ENCODE assay signal across 11 cellular contexts in the genomic region with DNA sequence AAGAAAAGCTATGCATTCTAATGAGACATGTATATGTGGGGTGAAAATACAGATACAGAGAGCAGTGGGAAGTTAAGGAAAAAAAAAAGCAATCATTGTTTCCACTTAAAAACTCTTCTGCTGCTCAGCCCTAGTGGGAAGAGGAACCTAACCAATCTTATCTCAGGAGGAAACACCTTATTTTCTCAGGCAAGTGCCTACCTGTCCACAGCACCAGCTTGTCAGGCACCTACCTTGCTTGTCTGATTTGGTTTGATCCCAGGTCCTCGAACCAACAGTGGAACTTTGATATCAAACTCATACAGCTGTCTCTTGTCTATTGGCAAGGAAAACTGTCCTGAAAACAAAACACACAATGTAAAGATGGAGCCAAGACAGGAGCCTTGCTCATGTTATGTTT.
"Had no signal": no experiment of that assay in that cellular context is flagged by ENCODE, and none has a peak within 500 bp of the region (broad histone marks: within the 10 kb centered on the region; RNA-seq: fewer than 3 reads in every experiment).

No MANE protein-coding gene starts in this region.

- H3K27me3 Mint-ChIP-seq: activated T-cell treated with anti-CD3 and anti-CD28 coated beads, Interleukin-2, amount 50 U/mL, for 24 hours; effector memory CD8-positive, alpha-beta T cell; progenitor cell of endocrine pancreas; stimulated activated naive B cell treated with anti-CD40 and anti-IgM and Interleukin-4, amounts not matched to agents 10 μg/mL and 1 μg/mL and 100 μg/mL, for 72 hours had no signal

- ATAC-seq: body of pancreas; left lobe of liver; stimulated activated naive B cell treated with anti-CD40 and anti-IgM and Interleukin-4, amounts not matched to agents 10 μg/mL and 1 μg/mL and 100 μg/mL, for 72 hours had no signal

- H3K27ac Mint-ChIP-seq: stimulated activated naive B cell treated with anti-CD40 and anti-IgM and Interleukin-4, amounts not matched to agents 10 μg/mL and 1 μg/mL and 100 μg/mL, for 72 hours had no signal

- H3K9me3 Mint-ChIP-seq: activated naive CD4-positive, alpha-beta T cell treated with anti-CD3 and anti-CD28 coated beads, Interleukin-2, amount 50 U/mL, for 72 hours; activated T-cell treated with anti-CD3 and anti-CD28 coated beads, Interleukin-2, amount 50 U/mL, for 24 hours; effector memory CD8-positive, alpha-beta T cell; stimulated activated naive B cell treated with anti-CD40 and anti-IgM and Interleukin-4, amounts not matched to agents 10 μg/mL and 1 μg/mL and 100 μg/mL, for 72 hours had no signal

- H3K4me3 Mint-ChIP-seq: activated T-cell treated with anti-CD3 and anti-CD28 coated beads, Interleukin-2, amount 50 U/mL, for 24 hours; effector memory CD8-positive, alpha-beta T cell; stimulated activated naive B cell treated with anti-CD40 and anti-IgM and Interleukin-4, amounts not matched to agents 10 μg/mL and 1 μg/mL and 100 μg/mL, for 72 hours had no signal

- H3K4me3 ChIP-seq: body of pancreas, thyroid gland had no signal

- H3K4me1 Mint-ChIP-seq: stimulated activated naive B cell treated with anti-CD40 and anti-IgM and Interleukin-4, amounts not matched to agents 10 μg/mL and 1 μg/mL and 100 μg/mL, for 72 hours had no signal

- DNase-seq: activated T-cell treated with anti-CD3 and anti-CD28 coated beads, Interleukin-2, amount 50 U/mL, for 24 hours; body of pancreas; caudate nucleus; effector memory CD8-positive, alpha-beta T cell; hypothalamus; islet precursor cell; stimulated activated naive B cell treated with anti-CD40 and anti-IgM and Interleukin-4, amounts not matched to agents 10 μg/mL and 1 μg/mL and 100 μg/mL, for 72 hours; thyroid gland had no signal
